10 cellular contexts compared by ENCODE assay signal in genomic region chr10:69406816-69407580, GRCh38. TPM values are rescaled to one million over a fixed set of nuclear protein-coding genes. Genes with fewer than 3 reads are reported as not detected.
DNase-seq lines count a peak whose midpoint lies in the region; ATAC-seq and TF ChIP-seq lines count a peak whose summit lies in the region.
"Had no signal": no experiment of that assay in that cellular context is flagged by ENCODE, and none has a peak within 500 bp of the region (broad histone marks: within the 10 kb centered on the region; RNA-seq: fewer than 3 reads in every experiment).

No MANE protein-coding gene starts in this region.

- H3K27ac Mint-ChIP-seq in H9 (peak overlapping the region; percentile 13 to 74 (median 35); a peak in 5 of 7 replicates), WTC11 (peak overlapping the region; percentile 68; the same call in 1 of the 2 replicates)

- peaks cover 46% of the 10 kb centered on the region for H3F3A ChIP-seq in smooth muscle cell (ENCODE audit: low read depth)

- H2BK20ac ChIP-seq in H9 (ENCODE audit: low read depth, low read length, poor library complexity, severe bottlenecking): no peak overlapping the region

- H4K20me1 ChIP-seq in H9 (ENCODE audit: control insufficient read depth, insufficient read depth, insufficient read length): no peaks in the 10 kb centered on the region
- H4K20me1 ChIP-seq in smooth muscle cell (ENCODE audit: low read depth): no peaks in the 10 kb centered on the region

- H3K27ac ChIP-seq in H9 (ENCODE audit: insufficient read length, low read depth, low read length): no peak overlapping the region
- H3K27ac ChIP-seq in foreskin keratinocyte: peak overlapping the region; percentile 27
- H3K27ac ChIP-seq in smooth muscle cell (ENCODE audit: low read depth): peak overlapping the region; percentile 48

- no peak overlapping the region for H3K4ac ChIP-seq in H9 (ENCODE audit: low read depth, low read length)

- H3K4me3 Mint-ChIP-seq in H9 (no peak overlapping the region; a peak in 1 of 5 replicates), WTC11 (no peak overlapping the region)

- H3K36me3 ChIP-seq in smooth muscle cell (ENCODE audit: low read depth): no peaks in the 10 kb centered on the region

- POLR2A ChIA-PET in WTC11 (lab: Charles Lee): interaction anchor here (0.9 to 2.1 kb wide), 4 partner anchors 17 to 175 kb away, joined by 3 to 7 read pairs (median 4); no protein-coding TSS in a partner anchor

- no peak overlapping the region for H3K18ac ChIP-seq in H9 (ENCODE audit: insufficient read length, low read depth, low read length)

- H3K27me3 Mint-ChIP-seq in H9 (ENCODE audit: low read depth) (peaks cover 17% of the 10 kb centered on the region), WTC11 (ENCODE audit: low read depth) (peaks cover 7% of the 10 kb centered on the region)

- DNase-seq in H9: no peak
- DNase-seq in WTC11 (ENCODE audit: low spot score): no peak
- no peak for DNase-seq in foreskin keratinocyte
- no peak for DNase-seq in smooth muscle cell (lab: John Stamatoyannopoulos, UW; ENCODE audit: unreplicated experiment)
- no peak for DNase-seq in activated naive CD4-positive, alpha-beta T cell treated with anti-CD3 and anti-CD28 coated beads, Interleukin-2, amount 50 U/mL, for 16 hours
- DNase-seq: activated gamma-delta T cell treated with Interleukin-2 at 50 U/mL for 16 hours; stimulated activated CD4-positive, alpha-beta T cell treated with anti-CD3 and anti-CD28 coated beads, Interleukin-1b, Interleukin-23, amount 100 ng/mL, for 48 hours had no signal

- no peak overlapping the region for H2BK15ac ChIP-seq in H9 (ENCODE audit: low read depth, low read length)

- no peak overlapping the region for H3K23ac ChIP-seq in H9 (ENCODE audit: insufficient read length, low read depth, low read length)

- H3K36me3 Mint-ChIP-seq in H9 (ENCODE audit: insufficient read depth in 1 of 3, low read depth in 3 of 3): peaks cover 0 to 12% (median 11%) of the 10 kb centered on the region in 3 experiments; a peak in 5 of 7 replicates
- H3K36me3 Mint-ChIP-seq in WTC11: peaks cover 19% of the 10 kb centered on the region

- H3K79me2 ChIP-seq in H9 (ENCODE audit: insufficient read depth, low read length): no peaks in the 10 kb centered on the region
- no peaks in the 10 kb centered on the region for H3K79me2 ChIP-seq in smooth muscle cell (ENCODE audit: low read depth)

- H3K9me3 Mint-ChIP-seq in H9 (no peaks in the 10 kb centered on the region), WTC11 (no peaks in the 10 kb centered on the region)

- no peak overlapping the region for H4K91ac ChIP-seq in H9 (ENCODE audit: insufficient read length, low read depth, low read length)

- no peak overlapping the region for H4K8ac ChIP-seq in H9 (replicated peaks; ENCODE audit: insufficient read length, low read depth, low read length)

- no peak overlapping the region for H4K5ac ChIP-seq in H9 (ENCODE audit: insufficient read length, low read depth, low read length)

- no peaks in the 10 kb centered on the region for H3K23me2 ChIP-seq in H9 (ENCODE audit: insufficient read length, low read depth, low read length, poor library complexity, severe bottlenecking)

- H3K4me1 ChIP-seq in H9 (ENCODE audit: insufficient read depth, low read length) (no peaks in the 10 kb centered on the region; the same call in 1 of the 2 replicates), foreskin keratinocyte (peaks cover 5% of the 10 kb centered on the region), smooth muscle cell (ENCODE audit: low read depth) (no peaks in the 10 kb centered on the region)

- CTCF ChIA-PET in WTC11 (lab: Charles Lee): interaction anchor here (0.5 to 3.7 kb wide), 45 partner anchors 9 to 528 kb away, joined by 3 to 47 read pairs (median 6); partner anchors contain the start of genes DDX21, HKDC1, NEUROG3 and TACR2

- no peak overlapping the region for H3K56ac ChIP-seq in H9 (ENCODE audit: insufficient read length, low read depth, low read length)

- TF ChIP-seq CTCF in H9 (conservative IDR thresholded peaks at IDR 0.05) (no peak), WTC11 (IDR thresholded peaks at IDR 0.05) (no peak), foreskin keratinocyte (conservative IDR thresholded peaks at IDR 0.05) (no peak), smooth muscle cell (IDR thresholded peaks at IDR 0.05; ENCODE audit: borderline replicate concordance, insufficient read depth, poor library complexity, severe bottlenecking) (no peak)

- no CpG with 5 or more reads among the region's 6 CpGs for WGBS in H9 (ENCODE audit: extremely low coverage, insufficient read length, low lambda C conversion rate)
- 68% methylated on average over 6 of the region's 6 CpGs for WGBS in smooth muscle cell (ENCODE audit: low lambda C conversion rate)

- H2BK12ac ChIP-seq in H9 (ENCODE audit: insufficient read length, low read depth, low read length): no peak overlapping the region

- H3K9me3 ChIP-seq in H9 (ENCODE audit: control insufficient read depth, low read depth, low read length) (no peaks in the 10 kb centered on the region), smooth muscle cell (replicated peaks; ENCODE audit: low read depth) (no peaks in the 10 kb centered on the region)

- H3K79me1 ChIP-seq in H9 (ENCODE audit: insufficient read depth, low read depth, low read length, poor library complexity, severe bottlenecking): no peaks in the 10 kb centered on the region

- no peak overlapping the region for H3T11ph ChIP-seq in H9 (ENCODE audit: low read length)

- no peaks in the 10 kb centered on the region for H3K27me3 ChIP-seq in H9 (ENCODE audit: insufficient read depth, low read length)
- no peaks in the 10 kb centered on the region for H3K27me3 ChIP-seq in foreskin keratinocyte
- no peaks in the 10 kb centered on the region for H3K27me3 ChIP-seq in smooth muscle cell (ENCODE audit: low read depth)

- peaks cover 26 to 34% of the 10 kb centered on the region in 2 experiments for H3K4me1 Mint-ChIP-seq in H9
- peaks cover 40% of the 10 kb centered on the region for H3K4me1 Mint-ChIP-seq in WTC11

- no peak overlapping the region for H2BK5ac ChIP-seq in H9 (ENCODE audit: insufficient read length, low read length)

- H2AFZ ChIP-seq in H9 (ENCODE audit: low read length): no peak overlapping the region
- H2AFZ ChIP-seq in smooth muscle cell (ENCODE audit: low read depth): no peak overlapping the region

- no peak overlapping the region for H2BK120ac ChIP-seq in H9 (ENCODE audit: low read depth, low read length, poor library complexity, severe bottlenecking)

- no peak overlapping the region for H3K9ac ChIP-seq in H9 (ENCODE audit: extremely low read depth, insufficient read length, low read length)
- H3K9ac ChIP-seq in smooth muscle cell (ENCODE audit: low read depth): no peak overlapping the region

- H3K14ac ChIP-seq in H9 (ENCODE audit: insufficient read depth, low read length): no peak overlapping the region

- H3K4me3 ChIP-seq in smooth muscle cell: no peak overlapping the region

- no peak overlapping the region for H3K4me2 ChIP-seq in H9 (ENCODE audit: insufficient read depth, insufficient read length, low read length)
- H3K4me2 ChIP-seq in smooth muscle cell: no peak overlapping the region

- no peak overlapping the region for H2AK5ac ChIP-seq in H9 (ENCODE audit: insufficient read length, low read length)

- ATAC-seq in WTC11: no peak
- ATAC-seq in foreskin keratinocyte: no peak
- ATAC-seq in GM18858 (IDR thresholded peaks at IDR 0.05; ENCODE audit: unreplicated experiment): no peak
- no peak for ATAC-seq in GM19351 (IDR thresholded peaks at IDR 0.05; ENCODE audit: unreplicated experiment)

TF ChIP-seq in WTC11, 78 proteins besides CTCF, POLR2A, EP300 and RAD21:
- TF ChIP-seq NFYB (CRISPR knock-in tag; conservative IDR thresholded peaks at IDR 0.05; ENCODE audit: low read depth) (no peak), ATF6 (CRISPR knock-in tag; IDR thresholded peaks at IDR 0.05) (no peak), RORB (CRISPR knock-in tag; IDR thresholded peaks at IDR 0.05) (no peak), EMX1 (CRISPR knock-in tag; IDR thresholded peaks at IDR 0.05) (no peak), ZNF121 (CRISPR knock-in tag; IDR thresholded peaks at IDR 0.05) (no peak)
TF ChIP-seq in WTC11: peak in this region for 0.

RNA-seq across cellular contexts. Expression of gene TACR2, which starts 9.7 kb away (rescaled TPM):
- total RNA-seq in H9 (2021) (not detected in 2 replicates), WTC11 (2021) (0.20 TPM in 1 of 3 replicates, not detected in the others), foreskin keratinocyte (not detected in 2 replicates), smooth muscle cell (not detected in 2 replicates)
- polyA plus RNA-seq in foreskin keratinocyte (0.03 TPM in 1 of 2 replicates, not detected in the other), smooth muscle cell (0.13 and 0.43 TPM in 2 replicates)
- total RNA-seq: HT1080 had no signal

RNA-seq across cellular contexts. Expression of gene TSPAN15, which starts 44.3 kb away (rescaled TPM):
- total RNA-seq in H9 (2021) (7.7 and 7.8 TPM in 2 replicates), WTC11 (2021) (8.3 to 10.4 TPM (median 10.1 TPM) in 3 replicates), foreskin keratinocyte (7.3 and 8.9 TPM in 2 replicates), smooth muscle cell (113 and 145 TPM in 2 replicates)
- polyA plus RNA-seq in foreskin keratinocyte (8.6 and 10.7 TPM in 2 replicates), smooth muscle cell (144 and 249 TPM in 2 replicates)
